In genomic region chr17:58344047-58344790, GRCh38 we compare ENCODE assay signal across 8 cellular contexts. TPM values are rescaled to one million over a fixed set of nuclear protein-coding genes. Genes with fewer than 3 reads are reported as not detected.
DNase-seq lines count a peak whose midpoint lies in the region; ATAC-seq and TF ChIP-seq lines count a peak whose summit lies in the region.

No MANE protein-coding gene starts in this region.

- 93 to 98% methylated on average over 6 to 9 of the region's 9 CpGs for WGBS in endodermal cell (ENCODE audit: insufficient coverage in 1 of 2, insufficient read length in 1 of 2), 2 experiments

- H3K27me3 Mint-ChIP-seq in endodermal cell (ENCODE audit: insufficient read depth), result no peaks in the 10 kb centered on the region
- H3K27me3 Mint-ChIP-seq in WTC11 (ENCODE audit: low read depth), result no peaks in the 10 kb centered on the region; the same call in 1 of the 2 replicates

- H3K4me3 ChIP-seq in endodermal cell (ENCODE audit: low read length) (no peak overlapping the region), foreskin fibroblast (ENCODE audit: low read depth in 1 of 2, low read length in 2 of 2) (no peak overlapping the region)

- POLR2A ChIA-PET in WTC11 (lab: Charles Lee), result interaction anchor here (1.4 to 2.0 kb wide), 3 partner anchors 8 to 73 kb away, joined by 7 to 9 read pairs (median 7); partner anchors contain the start of genes RNF43 and SUPT4H1

- H3K9ac ChIP-seq in endodermal cell (ENCODE audit: extremely low read depth, low read length, poor library complexity, severe bottlenecking), result no peak overlapping the region

- peaks cover under 1% of the 10 kb centered on the region for H3K4me1 ChIP-seq in endodermal cell (ENCODE audit: control insufficient read depth, insufficient read depth, low read length)

- H3K36me3 ChIP-seq in endodermal cell (ENCODE audit: control insufficient read depth, insufficient read depth, low read length), result peaks cover 51% of the 10 kb centered on the region

- H3K9me3 ChIP-seq in endodermal cell (ENCODE audit: control insufficient read depth, low read length), result no peaks in the 10 kb centered on the region

- no peak overlapping the region for H3K4me3 Mint-ChIP-seq in endodermal cell
- no peak overlapping the region for H3K4me3 Mint-ChIP-seq in WTC11

- CTCF ChIA-PET in WTC11 (lab: Charles Lee), result interaction anchor here (1.1 to 2.0 kb wide), 3 partner anchors 27 to 95 kb away, joined by 4 to 11 read pairs (median 9); no protein-coding TSS in a partner anchor

- no peaks in the 10 kb centered on the region for H3K9me3 Mint-ChIP-seq in endodermal cell
- H3K9me3 Mint-ChIP-seq in WTC11, result no peaks in the 10 kb centered on the region

- peak; percentile 81 for ATAC-seq in GM19328 (IDR thresholded peaks at IDR 0.05; ENCODE audit: unreplicated experiment)
- peak; percentile 77 for ATAC-seq in HG03457 (IDR thresholded peaks at IDR 0.05; ENCODE audit: unreplicated experiment)
- no peak for ATAC-seq in WTC11

- no peak overlapping the region for H3K27ac ChIP-seq in endodermal cell (ENCODE audit: low read depth, low read length)

- peak; percentile 2 for DNase-seq in 8988T
- DNase-seq in activated CD4-positive, CD25-positive, alpha-beta regulatory T cell treated with anti-CD3 and anti-CD28 coated beads, Interleukin-2, amount 50 U/mL, for 16 hours (ENCODE audit: low read depth, low spot score), result peak; percentile 74
- peak; percentile 53 for DNase-seq in endodermal cell
- DNase-seq in stimulated activated CD4-positive, alpha-beta T cell treated with anti-CD3 and anti-CD28 coated beads, TNF-alpha, amount 100 ng/mL, for 4 hours (ENCODE audit: low read depth in 3 of 3), result peak; percentile 62 to 87 (median 76)
- DNase-seq in WTC11 (ENCODE audit: low spot score), result no peak
- no peak for DNase-seq in foreskin fibroblast

- TF ChIP-seq CTCF in endodermal cell (conservative IDR thresholded peaks at IDR 0.05) (no peak), WTC11 (IDR thresholded peaks at IDR 0.05) (no peak), foreskin fibroblast (IDR thresholded peaks at IDR 0.05; ENCODE audit: low read depth, low read length) (no peak)

- H3K27me3 ChIP-seq in endodermal cell (ENCODE audit: control insufficient read depth, insufficient read depth, low read length, poor library complexity, severe bottlenecking), result no peaks in the 10 kb centered on the region

- H3K4me1 Mint-ChIP-seq in endodermal cell, result no peaks in the 10 kb centered on the region
- H3K4me1 Mint-ChIP-seq in WTC11, result peaks cover 8% of the 10 kb centered on the region

- H3K36me3 Mint-ChIP-seq in endodermal cell (ENCODE audit: low read depth) (peaks cover 45% of the 10 kb centered on the region), WTC11 (peaks cover 50% of the 10 kb centered on the region)

- H3K27ac Mint-ChIP-seq in endodermal cell (no peak overlapping the region), WTC11 (no peak overlapping the region)

TF ChIP-seq in WTC11, 78 proteins besides CTCF, POLR2A, EP300 and RAD21 (continues in another document):
- TF ChIP-seq ZNF671 (CRISPR knock-in tag; IDR thresholded peaks at IDR 0.05), result no peak
- TF ChIP-seq ZNF121 (CRISPR knock-in tag; IDR thresholded peaks at IDR 0.05), result no peak
- TF ChIP-seq FOXP4 (CRISPR knock-in tag; IDR thresholded peaks at IDR 0.05), result no peak
- no peak for TF ChIP-seq RORB (CRISPR knock-in tag; IDR thresholded peaks at IDR 0.05)
- TF ChIP-seq ESRRA (CRISPR knock-in tag; IDR thresholded peaks at IDR 0.05; ENCODE audit: borderline replicate concordance), result no peak
- no peak for TF ChIP-seq FOXK1 (CRISPR knock-in tag; IDR thresholded peaks at IDR 0.05)
- no peak for TF ChIP-seq JUN (CRISPR knock-in tag; IDR thresholded peaks at IDR 0.05)
- no peak for TF ChIP-seq JAZF1 (CRISPR knock-in tag; IDR thresholded peaks at IDR 0.05)
- TF ChIP-seq, protein P1, sequence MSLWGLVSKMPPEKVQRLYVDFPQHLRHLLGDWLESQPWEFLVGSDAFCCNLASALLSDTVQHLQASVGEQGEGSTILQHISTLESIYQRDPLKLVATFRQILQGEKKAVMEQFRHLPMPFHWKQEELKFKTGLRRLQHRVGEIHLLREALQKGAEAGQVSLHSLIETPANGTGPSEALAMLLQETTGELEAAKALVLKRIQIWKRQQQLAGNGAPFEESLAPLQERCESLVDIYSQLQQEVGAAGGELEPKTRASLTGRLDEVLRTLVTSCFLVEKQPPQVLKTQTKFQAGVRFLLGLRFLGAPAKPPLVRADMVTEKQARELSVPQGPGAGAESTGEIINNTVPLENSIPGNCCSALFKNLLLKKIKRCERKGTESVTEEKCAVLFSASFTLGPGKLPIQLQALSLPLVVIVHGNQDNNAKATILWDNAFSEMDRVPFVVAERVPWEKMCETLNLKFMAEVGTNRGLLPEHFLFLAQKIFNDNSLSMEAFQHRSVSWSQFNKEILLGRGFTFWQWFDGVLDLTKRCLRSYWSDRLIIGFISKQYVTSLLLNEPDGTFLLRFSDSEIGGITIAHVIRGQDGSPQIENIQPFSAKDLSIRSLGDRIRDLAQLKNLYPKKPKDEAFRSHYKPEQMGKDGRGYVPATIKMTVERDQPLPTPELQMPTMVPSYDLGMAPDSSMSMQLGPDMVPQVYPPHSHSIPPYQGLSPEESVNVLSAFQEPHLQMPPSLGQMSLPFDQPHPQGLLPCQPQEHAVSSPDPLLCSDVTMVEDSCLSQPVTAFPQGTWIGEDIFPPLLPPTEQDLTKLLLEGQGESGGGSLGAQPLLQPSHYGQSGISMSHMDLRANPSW (CRISPR knock-in tag; conservative IDR thresholded peaks at IDR 0.05; ENCODE audit: low read depth), result no peak
- TF ChIP-seq TCF7 (CRISPR knock-in tag; IDR thresholded peaks at IDR 0.05; ENCODE audit: low read depth), result no peak
- no peak for TF ChIP-seq NFYB (CRISPR knock-in tag; conservative IDR thresholded peaks at IDR 0.05; ENCODE audit: low read depth)
- TF ChIP-seq, protein P2, sequence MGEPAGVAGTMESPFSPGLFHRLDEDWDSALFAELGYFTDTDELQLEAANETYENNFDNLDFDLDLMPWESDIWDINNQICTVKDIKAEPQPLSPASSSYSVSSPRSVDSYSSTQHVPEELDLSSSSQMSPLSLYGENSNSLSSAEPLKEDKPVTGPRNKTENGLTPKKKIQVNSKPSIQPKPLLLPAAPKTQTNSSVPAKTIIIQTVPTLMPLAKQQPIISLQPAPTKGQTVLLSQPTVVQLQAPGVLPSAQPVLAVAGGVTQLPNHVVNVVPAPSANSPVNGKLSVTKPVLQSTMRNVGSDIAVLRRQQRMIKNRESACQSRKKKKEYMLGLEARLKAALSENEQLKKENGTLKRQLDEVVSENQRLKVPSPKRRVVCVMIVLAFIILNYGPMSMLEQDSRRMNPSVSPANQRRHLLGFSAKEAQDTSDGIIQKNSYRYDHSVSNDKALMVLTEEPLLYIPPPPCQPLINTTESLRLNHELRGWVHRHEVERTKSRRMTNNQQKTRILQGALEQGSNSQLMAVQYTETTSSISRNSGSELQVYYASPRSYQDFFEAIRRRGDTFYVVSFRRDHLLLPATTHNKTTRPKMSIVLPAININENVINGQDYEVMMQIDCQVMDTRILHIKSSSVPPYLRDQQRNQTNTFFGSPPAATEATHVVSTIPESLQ (CRISPR knock-in tag; IDR thresholded peaks at IDR 0.05), result no peak

RNA-seq across cellular contexts. Expression of gene SUPT4H1, which starts 7.8 kb away (rescaled TPM):
- 10 to 100 TPM; 97.2 to 98.8 TPM for total RNA-seq in endodermal cell
- polyA plus RNA-seq in endodermal cell (2013, experiment 1 of 2), result 87.0 TPM
- 73.6 TPM for polyA plus RNA-seq in endodermal cell (2013, experiment 2 of 2)
- total RNA-seq in WTC11 (2021), result 85.5 to 91.1 TPM (median 89.3 TPM) in 3 replicates

RNA-seq across cellular contexts. Expression of gene TSPOAP1, which starts 15.6 kb away (rescaled TPM):
- total RNA-seq in endodermal cell (10 to 100 TPM; 31.3 to 36.8 TPM), WTC11 (2021) (10.9 to 19.0 TPM (median 16.4 TPM) in 3 replicates)
- polyA plus RNA-seq in endodermal cell (2013, experiment 1 of 2), result 24.0 TPM
- 22.4 TPM for polyA plus RNA-seq in endodermal cell (2013, experiment 2 of 2)

Comparison
In these comparisons a context has a peak if more than half of its experiments do, and no peak if none do; other contexts are left out.
1. DNase-seq: peak in 8988T (single experiment), activated CD4-positive, CD25-positive, alpha-beta regulatory T cell treated with anti-CD3 and anti-CD28 coated beads, Interleukin-2, amount 50 U/mL, for 16 hours (single experiment), endodermal cell (single experiment) and stimulated activated CD4-positive, alpha-beta T cell treated with anti-CD3 and anti-CD28 coated beads, TNF-alpha, amount 100 ng/mL, for 4 hours (3 of 3); none in WTC11 (single experiment) and foreskin fibroblast (0 of 2).